ENCODE assay signal across 8 cellular contexts in the genomic region with DNA sequence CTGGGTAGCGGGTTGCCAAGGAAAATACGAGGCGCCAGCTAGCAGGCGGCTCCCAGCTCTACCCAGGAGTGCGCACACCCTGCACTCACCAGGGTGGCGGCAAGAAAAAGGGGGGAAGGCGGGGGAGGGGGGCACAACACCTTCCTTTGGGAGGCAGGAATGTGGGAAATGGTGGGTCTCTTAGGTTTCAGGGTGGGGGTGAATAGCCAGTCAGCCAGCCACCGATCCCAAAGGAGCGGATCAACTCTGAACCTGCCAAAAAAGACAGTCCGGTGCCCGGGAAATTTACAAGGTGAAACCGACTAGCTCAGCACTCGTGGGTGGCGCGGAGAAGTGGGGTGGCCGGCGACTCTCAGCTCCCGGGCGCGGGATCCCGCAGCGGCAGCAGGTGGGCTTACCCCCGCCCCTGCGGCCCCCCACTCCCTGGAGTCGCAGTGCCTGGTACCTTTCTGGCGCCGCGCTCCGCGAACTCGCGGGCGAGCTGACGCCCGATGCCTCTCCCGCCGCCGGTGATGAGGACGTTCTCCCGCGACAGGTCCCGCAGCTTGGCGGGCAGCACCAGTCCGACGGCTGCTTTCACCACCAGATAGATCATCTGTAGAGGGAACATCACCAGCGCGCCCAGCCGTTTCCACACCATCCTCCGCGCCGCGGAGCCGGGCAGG. TPM values are rescaled to one million over a fixed set of nuclear protein-coding genes. Genes with fewer than 3 reads are reported as not detected.
DNase-seq lines count a peak whose midpoint lies in the region; TF ChIP-seq lines count a peak whose summit lies in the region.
"Had no signal": no experiment of that assay in that cellular context is flagged by ENCODE, and none has a peak within 500 bp of the region (broad histone marks: within the 10 kb centered on the region; RNA-seq: fewer than 3 reads in every experiment).

No MANE protein-coding gene starts in this region.

- 2% methylated on average over 53 of the region's 53 CpGs for WGBS in urinary bladder

- TF ChIP-seq CTCF in HL-60 (IDR thresholded peaks at IDR 0.05; ENCODE audit: insufficient read depth, low read length) (no peak), WI38 (IDR thresholded peaks at IDR 0.05; ENCODE audit: low read depth, low read length) (no peak)

- DNase-seq in HL-60 (ENCODE audit: low read depth in 1 of 2, low spot score in 1 of 2) (no peak), DMS153 treated with DMSO at 0.1 percent for 48 hours (lab: John Stamatoyannopoulos, UW; ENCODE audit: unreplicated experiment) (no peak), SIG-M5 (lab: John Stamatoyannopoulos, UW) (no peak)
- DNase-seq in effector CD8-positive, alpha-beta T cell (lab: John Stamatoyannopoulos, UW), result peak; percentile 11

- H3K27ac ChIP-seq in HL-60 (replicated peaks) (no peak overlapping the region), muscle layer of colon (ENCODE audit: low read depth, low read length) (peak overlapping the region; percentile 97), urinary bladder (ENCODE audit: low read depth) (peak overlapping the region; percentile 96)

- peak overlapping the region; percentile 88 for H3K9ac ChIP-seq in muscle layer of colon (ENCODE audit: low read length)

- peaks cover 18% of the 10 kb centered on the region for H3K36me3 ChIP-seq in muscle layer of colon (ENCODE audit: insufficient read depth, low read length)
- H3K36me3 ChIP-seq in urinary bladder (ENCODE audit: insufficient read depth), result no peaks in the 10 kb centered on the region

- H3K27me3 ChIP-seq in HL-60 (ENCODE audit: insufficient read depth, poor library complexity, severe bottlenecking) (peaks cover 28% of the 10 kb centered on the region), muscle layer of colon (ENCODE audit: control insufficient read depth in 1 of 2, insufficient read depth in 2 of 2, low read length in 2 of 2) (no peaks in the 10 kb centered on the region)

- H3K9me3 ChIP-seq in muscle layer of colon (ENCODE audit: low read length), result no peaks in the 10 kb centered on the region

- H3K4me1 ChIP-seq in muscle layer of colon (ENCODE audit: insufficient read depth, low read length) (peaks cover 54% of the 10 kb centered on the region), urinary bladder (ENCODE audit: insufficient read depth) (peaks cover 2% of the 10 kb centered on the region)

- H3K4me3 ChIP-seq in HL-60 (replicated peaks; ENCODE audit: insufficient read depth, low read length) (peak overlapping the region; percentile 51), WI38 (ENCODE audit: low read depth, low read length) (peak overlapping the region; percentile 77), muscle layer of colon (ENCODE audit: low read depth in 1 of 2, low read length in 2 of 2) (peak overlapping the region; percentile 59 to 82), urinary bladder (ENCODE audit: low read depth, low read length) (peak overlapping the region; percentile 69)

RNA-seq across cellular contexts. Expression of gene DHRS3, which starts 1.2 kb away (rescaled TPM):
- total RNA-seq in urinary bladder, result 83.2 TPM
- polyA plus RNA-seq in urinary bladder, result 62.1 TPM

RNA-seq across cellular contexts. Expression of gene AADACL4, which starts 27.0 kb away (rescaled TPM):
- 0.37 TPM for total RNA-seq in urinary bladder
- polyA plus RNA-seq in urinary bladder, result not detected
- total RNA-seq: T-helper 2 cell treated with Interferon-gamma antibody and Interleukin-4, amounts not matched to agents 100 ng/mL and 5 ng/mL, for 36 hours had no signal
